ENCODE assay signal across 22 cellular contexts in the genomic region with DNA sequence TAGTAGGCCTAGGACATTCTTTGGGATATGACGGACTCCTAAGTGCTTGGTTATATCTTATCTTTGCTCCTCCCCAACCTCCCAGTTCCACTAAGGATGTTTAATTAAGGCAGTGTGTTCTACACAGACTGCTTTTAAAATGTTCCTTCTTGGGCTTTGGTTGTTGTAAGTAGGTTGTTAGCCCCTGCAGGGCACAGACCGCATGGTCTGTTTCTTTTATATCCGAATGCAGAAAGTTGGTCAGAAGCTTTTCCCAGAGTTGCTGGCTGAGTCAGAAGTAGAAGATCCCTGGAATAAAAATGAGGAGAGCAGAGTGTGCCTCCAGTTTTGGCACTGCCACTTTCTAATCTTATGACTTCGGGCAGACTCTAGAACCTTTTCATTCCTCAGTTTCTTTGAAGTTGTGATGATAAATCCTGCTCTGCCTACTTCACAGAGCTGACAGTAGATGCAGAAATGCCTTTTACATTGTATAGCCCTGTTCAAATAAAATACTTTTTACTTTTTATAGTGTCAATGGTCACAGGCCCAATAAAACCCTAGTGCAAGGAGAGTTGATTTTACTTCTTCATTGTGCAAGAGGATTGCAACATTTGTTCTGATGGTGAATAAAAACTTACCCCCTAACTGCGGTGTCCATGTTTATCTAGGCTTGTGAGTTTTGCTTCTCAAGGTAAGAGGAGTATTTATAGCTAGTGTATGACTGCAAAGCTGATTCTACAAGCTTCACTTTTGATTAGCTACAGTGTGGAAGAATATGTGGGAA. TPM values are rescaled to one million over a fixed set of nuclear protein-coding genes. Genes with fewer than 3 reads are reported as not detected.
DNase-seq lines count a peak whose midpoint lies in the region; ATAC-seq and TF ChIP-seq lines count a peak whose summit lies in the region.
"Had no signal": no experiment of that assay in that cellular context is flagged by ENCODE, and none has a peak within 500 bp of the region (broad histone marks: within the 10 kb centered on the region; RNA-seq: fewer than 3 reads in every experiment).

No MANE protein-coding gene starts in this region.

- no peak overlapping the region for H3K27ac Mint-ChIP-seq in activated CD8-positive, alpha-beta memory T cell treated with anti-CD3 and anti-CD28 coated beads, Interleukin-2, amount 10 ng/mL, durations not matched to agents 7 days and 5 days
- H3K27ac Mint-ChIP-seq: nephron progenitor cell; stimulated activated effector memory CD8-positive, alpha-beta T cell treated with anti-CD3 and anti-CD28 coated beads, Interleukin-12 subunit alpha, Interleukin-12 subunit beta, amount 100 ng/mL, for 72 hours had no signal

- H3K4me2 ChIP-seq in smooth muscle cell: peak overlapping the region; percentile 65

- H3K27me3 ChIP-seq in Panc1 (ENCODE audit: control insufficient read depth, insufficient read depth, low read length) (no peaks in the 10 kb centered on the region), smooth muscle cell (ENCODE audit: low read depth) (no peaks in the 10 kb centered on the region), ascending aorta (no peaks in the 10 kb centered on the region)
- H3K27me3 ChIP-seq: BE2C, esophagus squamous epithelium, SJSA1 had no signal

- no peaks in the 10 kb centered on the region for H3K4me1 Mint-ChIP-seq in activated CD8-positive, alpha-beta memory T cell treated with anti-CD3 and anti-CD28 coated beads, Interleukin-2, amount 10 ng/mL, durations not matched to agents 7 days and 5 days
- H3K4me1 Mint-ChIP-seq: stimulated activated effector memory CD8-positive, alpha-beta T cell treated with anti-CD3 and anti-CD28 coated beads, Interleukin-12 subunit alpha, Interleukin-12 subunit beta, amount 100 ng/mL, for 72 hours had no signal

- H3K4me3 ChIP-seq in Panc1 (ENCODE audit: low read depth in 2 of 2, low read length in 2 of 2): no peak overlapping the region
- no peak overlapping the region for H3K4me3 ChIP-seq in smooth muscle cell
- no peak overlapping the region for H3K4me3 ChIP-seq in ascending aorta
- H3K4me3 ChIP-seq: esophagus squamous epithelium, lung, SJSA1 had no signal

- no peaks in the 10 kb centered on the region for H3K9me3 ChIP-seq in Panc1 (ENCODE audit: control insufficient read depth, insufficient read depth, low read depth, low read length)
- H3K9me3 ChIP-seq in smooth muscle cell (replicated peaks; ENCODE audit: low read depth): no peaks in the 10 kb centered on the region
- no peaks in the 10 kb centered on the region for H3K9me3 ChIP-seq in ascending aorta
- H3K9me3 ChIP-seq: BE2C, esophagus squamous epithelium, SJSA1 had no signal

- no peaks in the 10 kb centered on the region for H4K20me1 ChIP-seq in smooth muscle cell (ENCODE audit: low read depth)

- in situ Hi-C loops in Panc1 (cut with HindIII; ENCODE audit: low pct_unique_long_range_greater_than_20kb, low sequenced_read_pairs): no loop called here

- no TSS peak for BruUV-seq in Panc1 (replicated peaks; lab: Mats Ljungman, UMichigan)

- no peak for TF ChIP-seq CTCF in Panc1 (IDR thresholded peaks at IDR 0.05)
- TF ChIP-seq CTCF in smooth muscle cell (IDR thresholded peaks at IDR 0.05; ENCODE audit: borderline replicate concordance, insufficient read depth, poor library complexity, severe bottlenecking): no peak
- TF ChIP-seq CTCF in ascending aorta (IDR thresholded peaks at IDR 0.05): no peak

- no peak overlapping the region for H2AFZ ChIP-seq in smooth muscle cell (ENCODE audit: low read depth)

- no peak overlapping the region for H3K4me3 Mint-ChIP-seq in activated CD8-positive, alpha-beta memory T cell treated with anti-CD3 and anti-CD28 coated beads, Interleukin-2, amount 10 ng/mL, durations not matched to agents 7 days and 5 days
- H3K4me3 Mint-ChIP-seq: nephron progenitor cell; stimulated activated effector memory CD8-positive, alpha-beta T cell treated with anti-CD3 and anti-CD28 coated beads, Interleukin-12 subunit alpha, Interleukin-12 subunit beta, amount 100 ng/mL, for 72 hours had no signal

- no peaks in the 10 kb centered on the region for H3K9me3 Mint-ChIP-seq in activated CD8-positive, alpha-beta memory T cell treated with anti-CD3 and anti-CD28 coated beads, Interleukin-2, amount 10 ng/mL, durations not matched to agents 7 days and 5 days (ENCODE audit: low read depth)
- H3K9me3 Mint-ChIP-seq: nephron progenitor cell; stimulated activated effector memory CD8-positive, alpha-beta T cell treated with anti-CD3 and anti-CD28 coated beads, Interleukin-12 subunit alpha, Interleukin-12 subunit beta, amount 100 ng/mL, for 72 hours had no signal

- no peaks in the 10 kb centered on the region for H3K79me2 ChIP-seq in smooth muscle cell (ENCODE audit: low read depth)

- no peak; the same call in 1 of the 2 replicates for ATAC-seq in Panc1
- ATAC-seq in activated CD8-positive, alpha-beta memory T cell treated with anti-CD3 and anti-CD28 coated beads, Interleukin-2, amount 10 ng/mL, durations not matched to agents 7 days and 5 days: no peak
- no peak for ATAC-seq in HG03135 (IDR thresholded peaks at IDR 0.05; ENCODE audit: unreplicated experiment)
- ATAC-seq: stimulated activated effector memory CD8-positive, alpha-beta T cell treated with anti-CD3 and anti-CD28 coated beads, Interleukin-12 subunit alpha, Interleukin-12 subunit beta, amount 100 ng/mL, for 72 hours had no signal

- H3K27ac ChIP-seq in Panc1 (ENCODE audit: low read length): peak overlapping the region; percentile 57; the same call in 1 of the 2 replicates
- peak overlapping the region; percentile 70 for H3K27ac ChIP-seq in smooth muscle cell (ENCODE audit: low read depth)
- H3K27ac ChIP-seq in ascending aorta: no peak overlapping the region
- H3K27ac ChIP-seq: esophagus squamous epithelium, SJSA1 had no signal

- DNase-seq in Panc1 (ENCODE audit: low read depth, low spot score): no peak
- DNase-seq in brain pericyte (ENCODE audit: low read depth, low spot score): peak; percentile 21
- peak; percentile 71 for DNase-seq in midbrain (lab: John Stamatoyannopoulos, UW)
- no peak for DNase-seq in smooth muscle cell (lab: John Stamatoyannopoulos, UW; ENCODE audit: unreplicated experiment)
- no peak for DNase-seq in activated CD8-positive, alpha-beta memory T cell treated with anti-CD3 and anti-CD28 coated beads, Interleukin-2, amount 10 ng/mL, durations not matched to agents 7 days and 5 days
- no peak for DNase-seq in ascending aorta (ENCODE audit: low spot score in 2 of 2)
- DNase-seq: activated effector memory CD4-positive, alpha-beta T cell treated with anti-CD3 and anti-CD28 coated beads, Interleukin-2, amount 50 U/mL, for 16 hours; aorta; BE2C; Calu3; esophagus squamous epithelium; glutamatergic neuron; Karpas-422; NCI-H1105 treated with DMSO at 0.1 percent for 48 hours; NCI-H69; nephron progenitor cell; stimulated activated CD4-positive, alpha-beta T cell treated with anti-CD3 and anti-CD28 coated beads, Interleukin-15, amount 100 ng/mL, for 24 hours had no signal

- H3K36me3 Mint-ChIP-seq in activated CD8-positive, alpha-beta memory T cell treated with anti-CD3 and anti-CD28 coated beads, Interleukin-2, amount 10 ng/mL, durations not matched to agents 7 days and 5 days: no peaks in the 10 kb centered on the region
- H3K36me3 Mint-ChIP-seq: stimulated activated effector memory CD8-positive, alpha-beta T cell treated with anti-CD3 and anti-CD28 coated beads, Interleukin-12 subunit alpha, Interleukin-12 subunit beta, amount 100 ng/mL, for 72 hours had no signal

- H3K9ac ChIP-seq in smooth muscle cell (ENCODE audit: low read depth): no peak overlapping the region

- CTCF ChIA-PET in Panc1 (lab: Charles Lee): no interaction called here
- CTCF ChIA-PET in activated CD8-positive, alpha-beta memory T cell treated with anti-CD3 and anti-CD28 coated beads, Interleukin-2, amount 10 ng/mL, durations not matched to agents 7 days and 5 days (lab: Charles Lee): no interaction called here

- intact Hi-C loops in Panc1 (cut with micrococcal nuclease; ENCODE audit: unreplicated experiment) (no loop called here), ascending aorta (cut with DNase I) (no loop called here)

- no peaks in the 10 kb centered on the region for H3K27me3 Mint-ChIP-seq in activated CD8-positive, alpha-beta memory T cell treated with anti-CD3 and anti-CD28 coated beads, Interleukin-2, amount 10 ng/mL, durations not matched to agents 7 days and 5 days

- WGBS in smooth muscle cell (ENCODE audit: low lambda C conversion rate): 30% methylated on average over 5 of the region's 5 CpGs

- POLR2A ChIA-PET in Panc1 (lab: Charles Lee): no interaction called here

- H3K4me1 ChIP-seq in Panc1 (ENCODE audit: control insufficient read depth, insufficient read depth, low read length) (0 out of 2 replicates have a peak, but pooled peaks cover 2% of the 10 kb centered on the region), smooth muscle cell (ENCODE audit: low read depth) (peaks cover 12% of the 10 kb centered on the region), ascending aorta (no peaks in the 10 kb centered on the region)
- H3K4me1 ChIP-seq: BE2C, esophagus squamous epithelium had no signal

- no peaks in the 10 kb centered on the region for H3K36me3 ChIP-seq in Panc1 (ENCODE audit: control insufficient read depth, insufficient read depth, low read length)
- no peaks in the 10 kb centered on the region for H3K36me3 ChIP-seq in smooth muscle cell (ENCODE audit: low read depth)
- H3K36me3 ChIP-seq in ascending aorta: no peaks in the 10 kb centered on the region
- H3K36me3 ChIP-seq: BE2C, esophagus squamous epithelium, SJSA1 had no signal

- peaks cover 15% of the 10 kb centered on the region for H3F3A ChIP-seq in smooth muscle cell (ENCODE audit: low read depth)

RNA-seq across cellular contexts. Expression of gene FMN2, which starts 18.4 kb away (rescaled TPM):
- total RNA-seq in Panc1 (2021; ENCODE audit: unreplicated experiment) (1.9 TPM), smooth muscle cell (0.85 and 6.2 TPM in 2 replicates), ascending aorta (not detected)
- 0.96 TPM for polyA plus RNA-seq in Panc1 (2012; ENCODE audit: insufficient read length)
- polyA plus RNA-seq in smooth muscle cell: 0.15 and 1.9 TPM in 2 replicates
- not detected for total RNA-seq in activated CD8-positive, alpha-beta memory T cell treated with anti-CD3 and anti-CD28 coated beads, Interleukin-2, amount 10 ng/mL, durations not matched to agents 7 days and 5 days
- total RNA-seq: T-helper 2 cell treated with Interferon-gamma antibody and Interleukin-4, amounts not matched to agents 100 ng/mL and 5 ng/mL, for 36 hours had no signal

Comparison
In these comparisons a context has a peak if more than half of its experiments do, and no peak if none do; other contexts are left out.
1. DNase-seq: peak in brain pericyte (single experiment) and midbrain (single experiment); none in Panc1 (single experiment), smooth muscle cell (single experiment), activated CD8-positive, alpha-beta memory T cell treated with anti-CD3 and anti-CD28 coated beads, Interleukin-2, amount 10 ng/mL, durations not matched to agents 7 days and 5 days (single experiment) and ascending aorta (0 of 2).
2. H3K27ac ChIP-seq: peak in Panc1 (single experiment) and smooth muscle cell (single experiment); none in ascending aorta (0 of 2).